In genomic region chr4:76697129-76697803, GRCh38 we compare ENCODE assay signal across 9 cellular contexts.
DNase-seq lines count a peak whose midpoint lies in the region; ATAC-seq lines count a peak whose summit lies in the region.
"Had no signal": no experiment of that assay in that cellular context is flagged by ENCODE, and none has a peak within 500 bp of the region (broad histone marks: within the 10 kb centered on the region; RNA-seq: fewer than 3 reads in every experiment).

No MANE protein-coding gene starts in this region.

- DNase-seq in NCI-H446 treated with DMSO at 0.1 percent for 48 hours (lab: John Stamatoyannopoulos, UW) (no peak), ACHN (no peak)
- DNase-seq: islet precursor cell, NCI-H510A had no signal

- peak overlapping the region; percentile 30 for H3K9ac ChIP-seq in mucosa of stomach (ENCODE audit: low read length)

- ATAC-seq in GM19023 (IDR thresholded peaks at IDR 0.05; ENCODE audit: unreplicated experiment) (peak; percentile 84), GM21737 (IDR thresholded peaks at IDR 0.05; ENCODE audit: unreplicated experiment) (peak; percentile 95), HG03196 (IDR thresholded peaks at IDR 0.05; ENCODE audit: unreplicated experiment) (peak; percentile 84), esophagus mucosa (no peak)

- peaks cover 92% of the 10 kb centered on the region for H3K4me1 ChIP-seq in mucosa of stomach (ENCODE audit: control insufficient read depth, insufficient read depth, low read length)

- no peaks in the 10 kb centered on the region for H3K9me3 ChIP-seq in mucosa of stomach (ENCODE audit: control insufficient read depth, low read length)

- no peak overlapping the region for H3K4me3 ChIP-seq in mucosa of stomach (ENCODE audit: low read length)

- in situ Hi-C loops in ACHN (cut with HindIII; ENCODE audit: low pct_ligation_motif_present, low pct_unique_long_range_greater_than_20kb, low sequenced_read_pairs), result no loop called here

- H3K36me3 ChIP-seq in mucosa of stomach (ENCODE audit: control insufficient read depth, insufficient read depth, low read length), result no peaks in the 10 kb centered on the region

- H3K27me3 ChIP-seq in mucosa of stomach (ENCODE audit: control insufficient read depth, insufficient read depth, low read length), result no peaks in the 10 kb centered on the region
